Comparison of ENCODE assay signal across 13 cellular contexts in the genomic region with DNA sequence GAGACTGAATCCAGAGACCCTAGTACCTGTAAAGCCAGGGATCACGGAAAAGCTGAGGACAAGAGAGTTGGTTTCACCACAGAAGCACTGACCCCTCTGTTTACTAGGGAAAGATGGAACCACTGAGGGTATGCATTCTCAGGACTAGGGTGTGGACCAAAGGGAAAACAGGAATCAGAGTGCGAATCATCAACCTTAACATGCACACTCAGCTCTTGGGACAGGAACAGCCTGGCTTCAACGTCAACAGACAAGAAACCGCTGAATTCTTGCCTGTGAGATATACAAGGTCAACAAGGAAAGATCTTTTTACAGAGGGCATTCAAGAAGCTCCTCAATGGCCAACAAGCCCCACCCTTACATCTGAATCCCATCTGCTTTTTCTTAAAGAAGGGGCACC. TPM values are rescaled to one million over a fixed set of nuclear protein-coding genes. Genes with fewer than 3 reads are reported as not detected.
DNase-seq lines count a peak whose midpoint lies in the region; ATAC-seq and TF ChIP-seq lines count a peak whose summit lies in the region.
"Had no signal": no experiment of that assay in that cellular context is flagged by ENCODE, and none has a peak within 500 bp of the region (broad histone marks: within the 10 kb centered on the region; RNA-seq: fewer than 3 reads in every experiment).

No MANE protein-coding gene starts in this region.

- TF ChIP-seq RAD21 in HCT116 (IDR thresholded peaks at IDR 0.05; ENCODE audit: low read depth) = no peak

- H3K4me2 ChIP-seq in HCT116 (ENCODE audit: low read length) = peak overlapping the region; percentile 31

- peaks cover 33% of the 10 kb centered on the region for H3K4me1 Mint-ChIP-seq in nephron progenitor cell

- peaks cover 32% of the 10 kb centered on the region for H3K9me3 Mint-ChIP-seq in nephron progenitor cell
- H3K9me3 Mint-ChIP-seq: stimulated activated naive CD8-positive, alpha-beta T cell treated with anti-CD3 and anti-CD28 coated beads, Interleukin-15, Interleukin-2, amounts not matched to agents 100 ng/mL and 50 ng/mL, for 24 hours had no signal

- ATAC-seq in HCT116 (no peak), left colon (peak; percentile 27), GM18868 (IDR thresholded peaks at IDR 0.05; ENCODE audit: unreplicated experiment) (no peak)

- H3K36me3 ChIP-seq in HCT116 (ENCODE audit: control insufficient read depth in 1 of 2, insufficient read depth in 2 of 2, low read length in 2 of 2) = no peaks in the 10 kb centered on the region

- H3K9me2 ChIP-seq in HCT116 (ENCODE audit: insufficient read depth) = no peaks in the 10 kb centered on the region

- peaks cover 81% of the 10 kb centered on the region for H3K36me3 Mint-ChIP-seq in nephron progenitor cell (ENCODE audit: low read depth)
- H3K36me3 Mint-ChIP-seq: activated naive CD8-positive, alpha-beta T cell had no signal

- no peak overlapping the region for H3K4me3 Mint-ChIP-seq in nephron progenitor cell
- H3K4me3 Mint-ChIP-seq: activated naive CD8-positive, alpha-beta T cell; stimulated activated naive CD8-positive, alpha-beta T cell treated with anti-CD3 and anti-CD28 coated beads, Interleukin-15, Interleukin-2, amounts not matched to agents 100 ng/mL and 50 ng/mL, for 24 hours had no signal

- TF ChIP-seq POLR2A in HCT116 (IDR thresholded peaks at IDR 0.05; ENCODE audit: borderline replicate concordance, extremely low read depth, insufficient read depth, insufficient read length) = no peak

- POLR2A ChIA-PET in HCT116 (lab: Charles Lee) = interaction anchor here (0.8 to 1.3 kb wide), 3 partner anchors 9 to 12 kb away, joined by 3 to 8 read pairs (median 6); no protein-coding TSS in a partner anchor

- no peaks in the 10 kb centered on the region for H3K27me3 ChIP-seq in HCT116 (ENCODE audit: insufficient read depth, low read length)
- H3K27me3 ChIP-seq: dorsolateral prefrontal cortex had no signal

- peaks cover 43% of the 10 kb centered on the region in 2 experiments for H3K4me1 ChIP-seq in HCT116 (ENCODE audit: control insufficient read depth in 1 of 2, insufficient read depth in 2 of 2, low read length in 2 of 2)

- intact Hi-C loops in HCT116 (cut with micrococcal nuclease) = no loop called here
- intact Hi-C loops in left colon (cut with DNase I, micrococcal nuclease) = no loop called here

- H3K4me3 ChIP-seq in HCT116 (replicated peaks in 1 of 2; ENCODE audit: low read depth in 1 of 2, low read length in 2 of 2) = no peak overlapping the region
- no peak overlapping the region for H3K4me3 ChIP-seq in cardiac fibroblast (replicated peaks in 1 of 2; ENCODE audit: low read depth in 2 of 2, low read length in 2 of 2)

- H2AFZ ChIP-seq in HCT116 (ENCODE audit: low read depth, low read length, poor library complexity, severe bottlenecking) = no peak overlapping the region

- no peaks in the 10 kb centered on the region for H3K9me3 ChIP-seq in HCT116 (ENCODE audit: control insufficient read depth in 1 of 2, insufficient read depth in 1 of 2, low read depth in 1 of 2, low read length in 2 of 2)

- no peaks in the 10 kb centered on the region for H4K20me1 ChIP-seq in HCT116 (ENCODE audit: insufficient read depth)

- H3K27ac Mint-ChIP-seq in nephron progenitor cell = no peak overlapping the region
- H3K27ac Mint-ChIP-seq: activated naive CD8-positive, alpha-beta T cell; stimulated activated naive CD8-positive, alpha-beta T cell treated with anti-CD3 and anti-CD28 coated beads, Interleukin-15, Interleukin-2, amounts not matched to agents 100 ng/mL and 50 ng/mL, for 24 hours had no signal

- CTCF ChIA-PET in HCT116 (lab: Charles Lee) = interaction anchor here (1.1 kb wide), 1 partner anchor 8 kb away, joined by 3 read pairs; no protein-coding TSS in a partner anchor

- H3K27ac ChIP-seq in HCT116 (ENCODE audit: low read depth, low read length) = no peak overlapping the region

- H3K9ac ChIP-seq in HCT116 (ENCODE audit: low read length) = no peak overlapping the region

- no peaks in the 10 kb centered on the region for H3K27me3 Mint-ChIP-seq in nephron progenitor cell (ENCODE audit: low read depth, poor library complexity)

- BruUV-seq in HCT116 (replicated peaks; lab: Mats Ljungman, UMichigan) = no TSS peak

- no peak for TF ChIP-seq CTCF in HCT116 (IDR thresholded peaks at IDR 0.05 in 2 of 3, conservative IDR thresholded peaks at IDR 0.05 in 1 of 3; ENCODE audit: borderline replicate concordance in 1 of 3, insufficient read depth in 1 of 3, low read depth in 2 of 3, low read length in 2 of 3)
- no peak for TF ChIP-seq CTCF in cardiac fibroblast (IDR thresholded peaks at IDR 0.05; ENCODE audit: low read depth, low read length)
- no peak for TF ChIP-seq CTCF in nephron progenitor cell (IDR thresholded peaks at IDR 0.05)

- RAD21 ChIA-PET in HCT116 (lab: Charles Lee; ENCODE audit: low non-redundant PET in 1 of 2, low total read pairs in 2 of 2, uncharacterized antibody in 2 of 2, unreplicated experiment in 2 of 2) = no interaction called here

- H3K79me2 ChIP-seq in HCT116 (ENCODE audit: insufficient read depth, low read length) = peaks cover 64% of the 10 kb centered on the region

- DNase-seq in HCT116 (ENCODE audit: low read depth, low spot score) = no peak
- peak; percentile 51 to 70 for DNase-seq in cardiac fibroblast (ENCODE audit: low read depth in 2 of 2)
- DNase-seq in left colon = no peak
- DNase-seq in stromal cell of bone marrow (ENCODE audit: low read depth) = peak; percentile 72
- no peak for DNase-seq in HPDE6-E6E7 (ENCODE audit: extremely low spot score)
- DNase-seq in nephron progenitor cell = no peak
- DNase-seq in UCSD-AML1 (lab: John Stamatoyannopoulos, UW; ENCODE audit: unreplicated experiment) = no peak
- DNase-seq: dorsolateral prefrontal cortex, NCI-H1092 treated with DMSO at 0.1 percent for 48 hours, NCI-H524 had no signal

TF ChIP-seq in HCT116, 20 proteins besides CTCF, POLR2A, EP300 and RAD21:
- 0 out of 2 replicates have a peak, but pooled peaks have one; percentile 28 for TF ChIP-seq FOSL1 (IDR thresholded peaks at IDR 0.05; ENCODE audit: low read depth)
- no peak for TF ChIP-seq EZH2phosphoT487 (IDR thresholded peaks at IDR 0.05; ENCODE audit: borderline replicate concordance)
- no peak for TF ChIP-seq POLR2AphosphoS5 (IDR thresholded peaks at IDR 0.05; ENCODE audit: low read depth, low read length)
- no peak for TF ChIP-seq SP1 (IDR thresholded peaks at IDR 0.05; ENCODE audit: low read depth)
- TF ChIP-seq REST (IDR thresholded peaks at IDR 0.05; ENCODE audit: low read depth) = no peak
- TF ChIP-seq ELF1 (IDR thresholded peaks at IDR 0.05; ENCODE audit: borderline replicate concordance, low read depth) = no peak
- TF ChIP-seq SRF (IDR thresholded peaks at IDR 0.05; ENCODE audit: low read depth) = no peak

RNA-seq across cellular contexts. Expression of gene TNRC18, which starts 14.9 kb away (rescaled TPM):
- total RNA-seq in HCT116 (2021; ENCODE audit: unreplicated experiment) = 101 TPM
- 65.0 and 67.6 TPM in 2 replicates for polyA plus RNA-seq in HCT116 (2012)
- 100 to 1,000 TPM in 1 of 2 donors, 10 to 100 TPM in 1; 94.1 to 103 TPM for total RNA-seq in left colon

Comparison
In these comparisons a context has a peak if more than half of its experiments do, and no peak if none do; other contexts are left out.
1. DNase-seq: peak in cardiac fibroblast (2 of 2) and stromal cell of bone marrow (single experiment); none in HCT116 (single experiment), left colon (0 of 2), HPDE6-E6E7 (single experiment), nephron progenitor cell (single experiment) and UCSD-AML1 (single experiment).